In the genomic region with DNA sequence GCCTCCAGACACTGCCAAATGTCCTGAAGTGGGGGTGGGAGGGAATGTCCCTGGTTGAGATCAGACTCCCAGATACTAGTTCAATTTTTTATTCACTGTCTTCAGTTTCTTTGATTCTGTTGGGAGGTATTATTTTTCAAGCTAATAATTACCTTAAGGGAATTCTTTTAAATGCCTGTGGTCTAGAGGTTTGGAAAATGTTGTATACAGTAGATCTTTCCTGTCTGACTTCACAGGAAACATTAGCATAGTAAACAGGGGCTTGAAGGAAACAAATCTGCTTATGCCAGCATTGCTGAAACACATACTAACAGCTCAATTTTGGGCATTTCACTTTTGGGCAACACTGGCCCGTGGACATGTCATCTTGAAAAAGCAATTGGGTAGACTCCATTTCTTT, we compare ENCODE assay signal across 20 cellular contexts.
"Had no signal": no experiment of that assay in that cellular context is flagged by ENCODE, and none has a peak within 500 bp of the region (broad histone marks: within the 10 kb centered on the region; RNA-seq: fewer than 3 reads in every experiment).

No MANE protein-coding gene starts in this region.

- DNase-seq: activated CD4-positive, alpha-beta memory T cell treated with anti-CD3 and anti-CD28 coated beads, Interleukin-2, amount 10 ng/mL, durations not matched to agents 7 days and 5 days; activated CD4-positive, alpha-beta T cell treated with anti-CD3 and anti-CD28 coated beads for 4 hours; activated effector memory CD4-positive, alpha-beta T cell treated with Interleukin-2 at 50 U/mL for 16 hours; activated T-cell treated with anti-CD3 and anti-CD28 coated beads, Interleukin-2, amount 50 U/mL, for 4 hours; amygdala; effector CD4-positive, alpha-beta T cell; kidney; ovary; sigmoid colon; spleen; T-helper 17 cell had no signal

- H3K79me2 ChIP-seq: hepatocyte had no signal

- H2AFZ ChIP-seq: hepatocyte had no signal

- H3K4me3 ChIP-seq: coronary artery, hepatocyte, ovary, sigmoid colon, spleen had no signal

- H3K4me2 ChIP-seq: hepatocyte had no signal

- H3K9me3 Mint-ChIP-seq: activated CD4-positive, alpha-beta memory T cell treated with anti-CD3 and anti-CD28 coated beads, Interleukin-2, amount 10 ng/mL, durations not matched to agents 7 days and 5 days; activated naive CD4-positive, alpha-beta T cell treated with anti-CD3 and anti-CD28 coated beads, Interleukin-2, amount 50 U/mL, for 24 hours; activated T-cell treated with anti-CD3 and anti-CD28 coated beads, Interleukin-2, amount 50 U/mL, for 4 hours; brain; central memory CD8-positive, alpha-beta T cell; stimulated activated naive CD8-positive, alpha-beta T cell treated with anti-CD3 and anti-CD28 coated beads, Interleukin-15, Interleukin-2, amounts not matched to agents 100 ng/mL and 50 ng/mL, for 24 hours; type B pancreatic cell; WTC11 had no signal

- H3K27ac Mint-ChIP-seq: activated CD4-positive, alpha-beta memory T cell treated with anti-CD3 and anti-CD28 coated beads, Interleukin-2, amount 10 ng/mL, durations not matched to agents 7 days and 5 days; activated naive CD4-positive, alpha-beta T cell treated with anti-CD3 and anti-CD28 coated beads, Interleukin-2, amount 50 U/mL, for 24 hours; stimulated activated naive CD8-positive, alpha-beta T cell treated with anti-CD3 and anti-CD28 coated beads, Interleukin-15, Interleukin-2, amounts not matched to agents 100 ng/mL and 50 ng/mL, for 24 hours; T-helper 17 cell; type B pancreatic cell; WTC11 had no signal

- H3K4me1 Mint-ChIP-seq: activated naive CD4-positive, alpha-beta T cell treated with anti-CD3 and anti-CD28 coated beads, Interleukin-2, amount 50 U/mL, for 24 hours; brain; central memory CD8-positive, alpha-beta T cell; WTC11 had no signal

- H3K9me3 ChIP-seq: ovary, sigmoid colon, spleen had no signal

- H3K4me3 Mint-ChIP-seq: activated CD4-positive, alpha-beta memory T cell treated with anti-CD3 and anti-CD28 coated beads, Interleukin-2, amount 10 ng/mL, durations not matched to agents 7 days and 5 days; activated naive CD4-positive, alpha-beta T cell treated with anti-CD3 and anti-CD28 coated beads, Interleukin-2, amount 50 U/mL, for 24 hours; activated T-cell treated with anti-CD3 and anti-CD28 coated beads, Interleukin-2, amount 50 U/mL, for 4 hours; brain; central memory CD8-positive, alpha-beta T cell; stimulated activated naive CD8-positive, alpha-beta T cell treated with anti-CD3 and anti-CD28 coated beads, Interleukin-15, Interleukin-2, amounts not matched to agents 100 ng/mL and 50 ng/mL, for 24 hours; T-helper 17 cell; type B pancreatic cell; WTC11 had no signal

- H3K27me3 ChIP-seq: hepatocyte, ovary, sigmoid colon, spleen had no signal

- ATAC-seq: activated T-cell treated with anti-CD3 and anti-CD28 coated beads, Interleukin-2, amount 50 U/mL, for 4 hours; T-helper 17 cell; WTC11 had no signal

- H3K4me1 ChIP-seq: sigmoid colon had no signal

- H3K27me3 Mint-ChIP-seq: activated CD4-positive, alpha-beta memory T cell treated with anti-CD3 and anti-CD28 coated beads, Interleukin-2, amount 10 ng/mL, durations not matched to agents 7 days and 5 days; activated naive CD4-positive, alpha-beta T cell treated with anti-CD3 and anti-CD28 coated beads, Interleukin-2, amount 50 U/mL, for 24 hours; brain; central memory CD8-positive, alpha-beta T cell; stimulated activated naive CD8-positive, alpha-beta T cell treated with anti-CD3 and anti-CD28 coated beads, Interleukin-15, Interleukin-2, amounts not matched to agents 100 ng/mL and 50 ng/mL, for 24 hours; T-helper 17 cell; type B pancreatic cell had no signal

- H3K27ac ChIP-seq: coronary artery, epithelial cell of prostate, hepatocyte, ovary, sigmoid colon had no signal

- H3K36me3 ChIP-seq: ovary had no signal
